Comparison of ENCODE assay signal across 1 cellular context in the genomic region with DNA sequence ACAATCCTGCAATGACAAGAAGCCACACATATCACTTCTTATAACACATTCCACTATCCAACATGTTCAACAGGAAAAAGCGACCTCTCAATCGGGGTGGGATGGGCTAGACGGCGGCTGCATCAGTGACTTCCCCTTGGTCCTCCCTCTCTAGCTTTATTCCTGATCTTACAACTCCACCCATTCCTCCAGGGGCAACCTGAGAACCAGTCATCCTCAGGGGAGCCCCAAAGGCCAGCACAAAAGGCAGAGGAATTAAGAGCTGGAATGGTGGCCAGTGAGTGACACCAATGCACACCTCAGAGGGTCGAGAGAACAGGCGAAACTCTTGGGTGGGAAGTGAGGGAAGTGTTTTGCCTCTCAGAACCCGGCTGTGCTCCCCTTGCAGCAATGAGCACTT.
TF ChIP-seq lines count a peak whose summit lies in the region.

No MANE protein-coding gene starts in this region.

TF ChIP-seq in PFSK-1, 5 proteins besides CTCF, POLR2A, EP300 and RAD21:
- TF ChIP-seq REST (IDR thresholded peaks at IDR 0.05; ENCODE audit: insufficient read depth in 1 of 2, low read depth in 2 of 2, low read length in 2 of 2) (no peak), POLR2AphosphoS5 (IDR thresholded peaks at IDR 0.05; ENCODE audit: low read depth, low read length) (0 out of 2 replicates have a peak, but pooled peaks have one; percentile 0), FOXP2 (optimal IDR thresholded peaks at IDR 0.05; ENCODE audit: borderline replicate concordance, extremely low read depth, extremely low read length, insufficient read depth) (no peak), SIN3A (IDR thresholded peaks at IDR 0.05; ENCODE audit: borderline replicate concordance, insufficient read depth, low read length) (no peak), TAF1 (IDR thresholded peaks at IDR 0.05; ENCODE audit: borderline replicate concordance, insufficient read depth, low read length) (no peak)
